ENCODE assay signal across 1 cellular context in the genomic region with DNA sequence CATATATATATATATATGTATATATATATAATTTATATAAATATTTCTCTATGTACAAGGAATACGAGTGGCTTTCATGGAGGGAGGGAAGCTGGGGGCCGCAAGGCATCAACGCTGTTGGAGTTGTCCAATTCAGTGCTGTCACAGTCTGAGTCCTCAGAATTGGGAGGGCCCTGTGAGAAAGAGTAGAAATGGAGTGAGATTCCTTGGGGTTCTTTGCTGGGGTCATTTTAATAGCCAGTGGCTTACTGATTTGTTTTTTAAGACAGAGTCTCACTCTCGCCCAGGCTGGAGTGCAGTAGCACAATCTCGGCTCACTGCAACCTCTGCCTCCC.
TF ChIP-seq lines count a peak whose summit lies in the region.

No MANE protein-coding gene starts in this region.

TF ChIP-seq in A549, 52 proteins besides CTCF, POLR2A, EP300 and RAD21:
- TF ChIP-seq MAFK (IDR thresholded peaks at IDR 0.05; ENCODE audit: partially characterized antibody) (no peak), POLR2AphosphoS2 (conservative IDR thresholded peaks at IDR 0.05; ENCODE audit: low read length) (0 out of 2 replicates have a peak, but pooled peaks have one; percentile 5)
